ENCODE assay signal across 1 cellular context in the genomic region with DNA sequence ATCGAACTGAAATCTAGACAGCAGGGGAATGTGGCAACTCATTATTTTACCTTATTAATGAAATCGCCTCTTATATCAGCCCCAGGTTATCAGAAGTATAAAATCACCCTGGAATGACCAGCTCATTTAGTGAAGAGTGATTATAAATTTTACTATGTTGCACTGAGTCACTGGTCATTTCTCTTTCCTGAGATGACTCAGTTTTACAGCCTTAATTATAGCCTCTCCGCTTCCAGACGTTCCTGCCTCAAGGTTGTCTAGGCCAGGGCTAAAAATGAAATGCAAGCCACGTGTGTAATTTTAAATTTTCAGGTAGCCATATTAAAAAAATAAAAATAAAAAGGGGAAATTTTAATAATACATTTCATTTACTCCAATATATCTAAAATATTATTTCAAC.
TF ChIP-seq lines count a peak whose summit lies in the region.

No MANE protein-coding gene starts in this region.

TF ChIP-seq in K562, 482 proteins besides CTCF, POLR2A, EP300 and RAD21:
- peak; percentile 46; the same call in 1 of the 2 replicates for TF ChIP-seq FOSL1 (tag; conservative IDR thresholded peaks at IDR 0.05)
- TF ChIP-seq, protein P1, sequence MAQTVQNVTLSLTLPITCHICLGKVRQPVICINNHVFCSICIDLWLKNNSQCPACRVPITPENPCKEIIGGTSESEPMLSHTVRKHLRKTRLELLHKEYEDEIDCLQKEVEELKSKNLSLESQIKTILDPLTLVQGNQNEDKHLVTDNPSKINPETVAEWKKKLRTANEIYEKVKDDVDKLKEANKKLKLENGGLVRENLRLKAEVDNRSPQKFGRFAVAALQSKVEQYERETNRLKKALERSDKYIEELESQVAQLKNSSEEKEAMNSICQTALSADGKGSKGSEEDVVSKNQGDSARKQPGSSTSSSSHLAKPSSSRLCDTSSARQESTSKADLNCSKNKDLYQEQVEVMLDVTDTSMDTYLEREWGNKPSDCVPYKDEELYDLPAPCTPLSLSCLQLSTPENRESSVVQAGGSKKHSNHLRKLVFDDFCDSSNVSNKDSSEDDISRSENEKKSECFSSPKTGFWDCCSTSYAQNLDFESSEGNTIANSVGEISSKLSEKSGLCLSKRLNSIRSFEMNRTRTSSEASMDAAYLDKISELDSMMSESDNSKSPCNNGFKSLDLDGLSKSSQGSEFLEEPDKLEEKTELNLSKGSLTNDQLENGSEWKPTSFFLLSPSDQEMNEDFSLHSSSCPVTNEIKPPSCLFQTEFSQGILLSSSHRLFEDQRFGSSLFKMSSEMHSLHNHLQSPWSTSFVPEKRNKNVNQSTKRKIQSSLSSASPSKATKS (CRISPR knock-in tag; IDR thresholded peaks at IDR 0.05): no peak
